In genomic region chr11:109059402-109059801, GRCh38 we compare ENCODE assay signal across 20 cellular contexts.
DNase-seq lines count a peak whose midpoint lies in the region; ATAC-seq and TF ChIP-seq lines count a peak whose summit lies in the region.
"Had no signal": no experiment of that assay in that cellular context is flagged by ENCODE, and none has a peak within 500 bp of the region (broad histone marks: within the 10 kb centered on the region; RNA-seq: fewer than 3 reads in every experiment).

No MANE protein-coding gene starts in this region.

- H3K4me2 ChIP-seq in PC-9 = no peak overlapping the region
- H3K4me2 ChIP-seq: BLaER1, GM23338 had no signal

- peak; percentile 53 to 57 for DNase-seq in Caco-2
- peak; percentile 8 to 70 for DNase-seq in NCI-H526 (lab: John Stamatoyannopoulos, UW)
- peak; percentile 7 to 46 for DNase-seq in PC-9
- no peak for DNase-seq in HuH-7 (ENCODE audit: low spot score)
- DNase-seq: CD4-positive, CD25-positive, alpha-beta regulatory T cell; CD8-positive, alpha-beta T cell; DMS 273 treated with DMSO at 0.1 percent for 48 hours; DMS79; EL; GDM1; H9 had no signal

- H3K36me3 Mint-ChIP-seq in Caco-2 (ENCODE audit: insufficient read depth, unreplicated experiment) (no peaks in the 10 kb centered on the region), nephron (ENCODE audit: low read depth) (no peaks in the 10 kb centered on the region)
- H3K36me3 Mint-ChIP-seq in activated T-helper 17 cell treated with anti-CD3 and anti-CD28 coated beads, Interleukin-2, amount 50 U/mL, for 72 hours (ENCODE audit: low read depth) = no peaks in the 10 kb centered on the region
- H3K36me3 Mint-ChIP-seq: CD4-positive, CD25-positive, alpha-beta regulatory T cell; CD8-positive, alpha-beta T cell had no signal

- H3K27me3 Mint-ChIP-seq in Caco-2 (ENCODE audit: insufficient read depth, unreplicated experiment) (no peaks in the 10 kb centered on the region), nephron (ENCODE audit: low read depth) (no peaks in the 10 kb centered on the region)
- H3K27me3 Mint-ChIP-seq in activated T-helper 17 cell treated with anti-CD3 and anti-CD28 coated beads, Interleukin-2, amount 50 U/mL, for 72 hours = peaks cover 15% of the 10 kb centered on the region
- H3K27me3 Mint-ChIP-seq: CD4-positive, CD25-positive, alpha-beta regulatory T cell had no signal

- H2AFZ ChIP-seq in PC-9 = no peak overlapping the region
- H2AFZ ChIP-seq: GM23338 had no signal

- no peaks in the 10 kb centered on the region for H3K79me2 ChIP-seq in PC-9 (ENCODE audit: low read depth)

- ATAC-seq in GM18907 (IDR thresholded peaks at IDR 0.05; ENCODE audit: unreplicated experiment) = no peak
- no peak for ATAC-seq in activated T-helper 17 cell treated with anti-CD3 and anti-CD28 coated beads, Interleukin-2, amount 50 U/mL, for 72 hours (replicated peaks)
- ATAC-seq: CD8-positive, alpha-beta T cell; GM23338; HCT116 had no signal

- no peaks in the 10 kb centered on the region for H4K20me1 ChIP-seq in PC-9 (ENCODE audit: insufficient read depth)
- H4K20me1 ChIP-seq: BLaER1 had no signal

- peaks cover 25% of the 10 kb centered on the region for H3K4me1 Mint-ChIP-seq in Caco-2 (ENCODE audit: low read depth, unreplicated experiment)
- H3K4me1 Mint-ChIP-seq in nephron = peaks cover 12% of the 10 kb centered on the region
- H3K4me1 Mint-ChIP-seq in activated T-helper 17 cell treated with anti-CD3 and anti-CD28 coated beads, Interleukin-2, amount 50 U/mL, for 72 hours = no peaks in the 10 kb centered on the region
- H3K4me1 Mint-ChIP-seq: B cell had no signal

- no peaks in the 10 kb centered on the region for H3K9me2 ChIP-seq in PC-9 (ENCODE audit: insufficient read depth)

- no peaks in the 10 kb centered on the region for H3K27me3 ChIP-seq in Caco-2 (replicated peaks; ENCODE audit: control insufficient read depth, insufficient read depth, low read length)
- H3K27me3 ChIP-seq in PC-9 (ENCODE audit: insufficient read depth, low read depth) = no peaks in the 10 kb centered on the region
- H3K27me3 ChIP-seq: BLaER1 had no signal

- H3K36me3 ChIP-seq in Caco-2 (ENCODE audit: control insufficient read depth, insufficient read depth, low read length) (no peaks in the 10 kb centered on the region), PC-9 (ENCODE audit: low read depth) (no peaks in the 10 kb centered on the region)
- H3K36me3 ChIP-seq: BLaER1 had no signal

- H3K9me3 Mint-ChIP-seq in Caco-2 (ENCODE audit: unreplicated experiment) = peaks cover 9% of the 10 kb centered on the region
- no peaks in the 10 kb centered on the region for H3K9me3 Mint-ChIP-seq in nephron
- H3K9me3 Mint-ChIP-seq in activated T-helper 17 cell treated with anti-CD3 and anti-CD28 coated beads, Interleukin-2, amount 50 U/mL, for 72 hours = no peaks in the 10 kb centered on the region
- H3K9me3 Mint-ChIP-seq: CD4-positive, CD25-positive, alpha-beta regulatory T cell; CD8-positive, alpha-beta T cell; GM23338; H9 had no signal

- H3K27ac Mint-ChIP-seq in Caco-2 (ENCODE audit: unreplicated experiment) (peak overlapping the region; percentile 78), nephron (peak overlapping the region in 2 of 3 experiments; percentile 24 to 45)
- no peak overlapping the region for H3K27ac Mint-ChIP-seq in activated T-helper 17 cell treated with anti-CD3 and anti-CD28 coated beads, Interleukin-2, amount 50 U/mL, for 72 hours
- H3K27ac Mint-ChIP-seq: B cell; CD4-positive, CD25-positive, alpha-beta regulatory T cell; CD8-positive, alpha-beta T cell; GM23338; H9 had no signal

- H3K4me3 Mint-ChIP-seq in Caco-2 (ENCODE audit: unreplicated experiment) = peak overlapping the region; percentile 62
- no peak overlapping the region for H3K4me3 Mint-ChIP-seq in nephron
- no peak overlapping the region for H3K4me3 Mint-ChIP-seq in activated T-helper 17 cell treated with anti-CD3 and anti-CD28 coated beads, Interleukin-2, amount 50 U/mL, for 72 hours
- H3K4me3 Mint-ChIP-seq: B cell; CD4-positive, CD25-positive, alpha-beta regulatory T cell; CD8-positive, alpha-beta T cell; GM23338; H9 had no signal

- no peaks in the 10 kb centered on the region for H3F3A ChIP-seq in PC-9 (ENCODE audit: insufficient read depth, low read depth)

- no peak for TF ChIP-seq CTCF in Caco-2 (IDR thresholded peaks at IDR 0.05; ENCODE audit: insufficient read depth in 1 of 2, low read depth in 1 of 2, low read length in 1 of 2, severe bottlenecking in 1 of 2, unreplicated experiment in 1 of 2)
- no peak for TF ChIP-seq CTCF in PC-9 (conservative IDR thresholded peaks at IDR 0.05)
- no peak for TF ChIP-seq CTCF in nephron (IDR thresholded peaks at IDR 0.05; ENCODE audit: unreplicated experiment in 3 of 3)

- H3K9me3 ChIP-seq in Caco-2 = no peaks in the 10 kb centered on the region
- no peaks in the 10 kb centered on the region for H3K9me3 ChIP-seq in PC-9 (ENCODE audit: insufficient read depth, low read depth)
- H3K9me3 ChIP-seq: BLaER1 had no signal

- H3K4me1 ChIP-seq in Caco-2 (peaks cover 24% of the 10 kb centered on the region), PC-9 (replicated peaks; ENCODE audit: insufficient read depth) (no peaks in the 10 kb centered on the region)
- H3K4me1 ChIP-seq: BLaER1 had no signal

- BruUV-seq in Caco-2 (replicated peaks; lab: Mats Ljungman, UMichigan) (no TSS peak), PC-9 (replicated peaks; lab: Mats Ljungman, UMichigan) (no TSS peak)

- intact Hi-C loops in Caco-2 (cut with micrococcal nuclease; ENCODE audit: unreplicated experiment) = loop anchor here (1.0 kb wide), 1 partner anchor 19 kb away; no protein-coding TSS in a partner anchor
- intact Hi-C loops in PC-9 (cut with micrococcal nuclease; ENCODE audit: unreplicated experiment) = no loop called here

- H3K4me3 ChIP-seq in Caco-2 (ENCODE audit: low read depth, low read length) = no peak overlapping the region
- no peak overlapping the region for H3K4me3 ChIP-seq in PC-9
- H3K4me3 ChIP-seq: BLaER1, GM23338 had no signal

- CTCF ChIA-PET in Caco-2 (lab: Charles Lee) = no interaction called here
- CTCF ChIA-PET in PC-9 (lab: Charles Lee) = no interaction called here

- H3K27ac ChIP-seq in PC-9 = no peak overlapping the region
- H3K27ac ChIP-seq: 22Rv1, BLaER1, C4-2B had no signal

- POLR2A ChIA-PET in Caco-2 (lab: Charles Lee) (interaction anchor here (0.6 kb wide), 1 partner anchor 244 kb away, joined by 3 read pairs; no protein-coding TSS in a partner anchor), PC-9 (lab: Charles Lee; ENCODE audit: unreplicated experiment) (no interaction called here)
